8 cellular contexts compared by ENCODE assay signal in genomic region chr7:1503816-1504775, GRCh38. TPM values are rescaled to one million over a fixed set of nuclear protein-coding genes. Genes with fewer than 3 reads are reported as not detected.
DNase-seq lines count a peak whose midpoint lies in the region; ATAC-seq and TF ChIP-seq lines count a peak whose summit lies in the region.

Gene INTS1 (minus strand): TSS chr7:1504389. CDS start chr7:1503960, 429 bp downstream.

- intact Hi-C loops in aorta (cut with DNase I), result loop anchor here in 1 of 2 donors (2.0 to 5.0 kb wide), 2 partner anchors 35 to 63 kb away; no protein-coding TSS in a partner anchor

- peak within 1 kb of the TSS; percentile 1 for H3K9ac ChIP-seq in rectal smooth muscle tissue (ENCODE audit: low read length)

- H3K9me3 ChIP-seq in aorta (ENCODE audit: control insufficient read depth, low read length), result no peaks in the 10 kb centered on the region

- DNase-seq in GM13976 (ENCODE audit: low spot score) (peak; percentile 97), NCI-H1694 (lab: John Stamatoyannopoulos, UW) (peak; percentile 77), T-helper 2 cell (peak; percentile 75 to 96 (median 86)), anterior cingulate cortex (lab: John Stamatoyannopoulos, UW) (peak in 57 of 58 donors; percentile 31 to 94 (median 85)), hepatic stellate cell (ENCODE audit: low spot score) (peak; percentile 96), aorta (peak; percentile 95 to 97)

- ATAC-seq in HG02870 (IDR thresholded peaks at IDR 0.05; ENCODE audit: unreplicated experiment), result peak; percentile 76
- ATAC-seq in aorta (ENCODE audit: low FRiP score), result peak; percentile 94

- H3K27ac ChIP-seq in rectal smooth muscle tissue (ENCODE audit: low read depth, low read length), result no peak within 1 kb of the TSS
- no peak within 1 kb of the TSS for H3K27ac ChIP-seq in aorta (ENCODE audit: low read depth in 1 of 2, low read length in 2 of 2)

- H3K4me3 ChIP-seq in rectal smooth muscle tissue (ENCODE audit: low read length), result peak within 1 kb of the TSS; percentile 77
- peak within 1 kb of the TSS; percentile 71 to 97 for H3K4me3 ChIP-seq in aorta (ENCODE audit: low read length in 2 of 2)

- H3K36me3 ChIP-seq in rectal smooth muscle tissue (ENCODE audit: control insufficient read depth, insufficient read depth, low read length) (peaks cover 7% of the 10 kb centered on the region), aorta (ENCODE audit: control insufficient read depth in 1 of 2, insufficient read depth in 2 of 2, low read length in 1 of 2) (peaks cover 0 to 6% of the 10 kb centered on the region in 2 donors)

- 1% methylated on average over 112 to 118 of the region's 118 CpGs for WGBS in aorta, 2 donors

- TF ChIP-seq CTCF in GM13976 (IDR thresholded peaks at IDR 0.05; ENCODE audit: borderline replicate concordance, control extremely low read depth, extremely low read depth, insufficient read depth, missing control alignments), result peak; percentile 82

- H3K27me3 ChIP-seq in rectal smooth muscle tissue (ENCODE audit: control insufficient read depth, insufficient read depth, low read length), result no peaks in the 10 kb centered on the region
- H3K27me3 ChIP-seq in aorta (ENCODE audit: control insufficient read depth in 1 of 2, insufficient read depth in 2 of 2, low read length in 1 of 2), result no peaks in the 10 kb centered on the region

- in situ Hi-C loops in GM13976 (cut with MboI; ENCODE audit: low sequenced_read_pairs, unreplicated experiment), result no loop called here

- H3K4me1 ChIP-seq in rectal smooth muscle tissue (ENCODE audit: control insufficient read depth, insufficient read depth, low read length), result peaks cover 10% of the 10 kb centered on the region
- no peaks in the 10 kb centered on the region for H3K4me1 ChIP-seq in aorta (ENCODE audit: control insufficient read depth in 1 of 2, insufficient read depth in 2 of 2, low read length in 2 of 2)

RNA-seq across cellular contexts. Expression of gene INTS1, which starts in this region (rescaled TPM):
- 10 to 100 TPM; 56.4 to 77.9 TPM for total RNA-seq in aorta
- polyA plus RNA-seq in aorta, result 100 to 1,000 TPM in 1 of 2 donors, 10 to 100 TPM in 1; 17.2 to 109 TPM
